13 cellular contexts compared by ENCODE assay signal in genomic region chr7:118836933-118837332, GRCh38.
A peak's percentile ranks its signal among the peaks of the same experiment; 100 is the strongest.
DNase-seq lines count a peak whose midpoint lies in the region; ATAC-seq and TF ChIP-seq lines count a peak whose summit lies in the region.
"Had no signal": no experiment of that assay in that cellular context is flagged by ENCODE, and none has a peak within 500 bp of the region (broad histone marks: within the 10 kb centered on the region; RNA-seq: fewer than 3 reads in every experiment).

No MANE protein-coding gene starts in this region.

- H3K4me3 ChIP-seq in mammary epithelial cell (replicated peaks in 1 of 3; ENCODE audit: insufficient read depth in 1 of 3, low read depth in 2 of 3, low read length in 3 of 3) = no peak overlapping the region
- H3K4me3 ChIP-seq: right atrium auricular region, upper lobe of right lung had no signal

- peaks cover 9% of the 10 kb centered on the region for H3K9me3 ChIP-seq in mammary epithelial cell (replicated peaks; ENCODE audit: insufficient read depth, low read length)

- in situ Hi-C loops in mammary epithelial cell (cut with MboI; ENCODE audit: low sequenced_read_pairs in 2 of 2) = no loop called here

- POLR2A ChIA-PET in naive thymus-derived CD8-positive, alpha-beta T cell (lab: Charles Lee) = no interaction called here

- no peaks in the 10 kb centered on the region for H3K4me1 ChIP-seq in mammary epithelial cell (ENCODE audit: insufficient read depth, low read length)
- H3K4me1 ChIP-seq: right atrium auricular region, upper lobe of right lung had no signal

- TF ChIP-seq CTCF in Calu3 (IDR thresholded peaks at IDR 0.05; ENCODE audit: unreplicated experiment) (no peak), mammary epithelial cell (conservative IDR thresholded peaks at IDR 0.05 in 1 of 2, IDR thresholded peaks at IDR 0.05 in 1 of 2; ENCODE audit: extremely low read depth in 1 of 2, insufficient read depth in 1 of 2, low read depth in 1 of 2, low read length in 2 of 2) (no peak)

- no peaks in the 10 kb centered on the region for H3K36me3 ChIP-seq in mammary epithelial cell (ENCODE audit: insufficient read depth, low read length)
- H3K36me3 ChIP-seq: right atrium auricular region, upper lobe of right lung had no signal

- intact Hi-C loops in Calu3 (cut with micrococcal nuclease; ENCODE audit: unreplicated experiment) (no loop called here), mammary epithelial cell (cut with micrococcal nuclease) (no loop called here)

- H3K4me1 Mint-ChIP-seq in Calu3 (ENCODE audit: low read depth, unreplicated experiment) = no peaks in the 10 kb centered on the region
- no peaks in the 10 kb centered on the region for H3K4me1 Mint-ChIP-seq in naive thymus-derived CD8-positive, alpha-beta T cell

- H3K79me2 ChIP-seq in mammary epithelial cell (ENCODE audit: insufficient read depth, low read length) = no peaks in the 10 kb centered on the region

- peaks cover 2% of the 10 kb centered on the region for H3K9me3 Mint-ChIP-seq in Calu3 (ENCODE audit: low read depth, unreplicated experiment)
- H3K9me3 Mint-ChIP-seq in naive thymus-derived CD8-positive, alpha-beta T cell = peaks cover under 1 to 24% (median 9%) of the 10 kb centered on the region in 9 donors

- CTCF ChIA-PET in Calu3 (lab: Charles Lee) (interaction anchor here (0.6 kb wide), 1 partner anchor 409 kb away, joined by 3 read pairs; no protein-coding TSS in a partner anchor), mammary epithelial cell (lab: Charles Lee; ENCODE audit: low non-redundant PET) (no interaction called here)

- H4K20me1 ChIP-seq in mammary epithelial cell (ENCODE audit: insufficient read depth, low read length) = no peaks in the 10 kb centered on the region

- no peak overlapping the region for H3K9ac ChIP-seq in mammary epithelial cell (ENCODE audit: insufficient read depth, low read length)

- H3K27ac Mint-ChIP-seq in Calu3 (ENCODE audit: unreplicated experiment) = no peak overlapping the region
- H3K27ac Mint-ChIP-seq in naive thymus-derived CD8-positive, alpha-beta T cell = no peak overlapping the region
- H3K27ac Mint-ChIP-seq: T-helper 1 cell treated with Interleukin-12 subunit alpha and Interleukin-12 subunit beta and Interleukin-4 antibody, amounts not matched to agents 30 μg/mL and 1 μg/mL, for 36 hours had no signal

- no peak overlapping the region for H3K4me2 ChIP-seq in mammary epithelial cell (ENCODE audit: insufficient read depth, low read depth, low read length)

- H3K27me3 Mint-ChIP-seq in Calu3 (ENCODE audit: unreplicated experiment) = no peaks in the 10 kb centered on the region
- H3K27me3 Mint-ChIP-seq in naive thymus-derived CD8-positive, alpha-beta T cell = no peaks in the 10 kb centered on the region

- BruUV-seq in Calu3 (replicated peaks; lab: Mats Ljungman, UMichigan) (no TSS peak), mammary epithelial cell (replicated peaks; lab: Mats Ljungman, UMichigan) (no TSS peak)

- WGBS in mammary epithelial cell (ENCODE audit: low coverage, missing lambda C conversion rate) = 68% methylated on average over 2 of the region's 2 CpGs

- H3K4me3 Mint-ChIP-seq in Calu3 (ENCODE audit: low read depth, unreplicated experiment) = no peak overlapping the region
- no peak overlapping the region for H3K4me3 Mint-ChIP-seq in naive thymus-derived CD8-positive, alpha-beta T cell
- H3K4me3 Mint-ChIP-seq: T-helper 1 cell treated with Interleukin-12 subunit alpha and Interleukin-12 subunit beta and Interleukin-4 antibody, amounts not matched to agents 30 μg/mL and 1 μg/mL, for 36 hours had no signal

- ATAC-seq in GM18502 (IDR thresholded peaks at IDR 0.05; ENCODE audit: poor library complexity, unreplicated experiment) = peak; percentile 96
- peak; percentile 92 for ATAC-seq in GM19438 (IDR thresholded peaks at IDR 0.05; ENCODE audit: low read depth, unreplicated experiment)
- ATAC-seq in HG02852 (IDR thresholded peaks at IDR 0.05; ENCODE audit: unreplicated experiment) = peak; percentile 88
- ATAC-seq in HG03469 (IDR thresholded peaks at IDR 0.05; ENCODE audit: unreplicated experiment) = peak; percentile 95
- no peak for ATAC-seq in naive thymus-derived CD8-positive, alpha-beta T cell
- ATAC-seq: upper lobe of right lung had no signal

- no peak overlapping the region for H3K27ac ChIP-seq in mammary epithelial cell (ENCODE audit: insufficient read depth, low read depth, low read length)
- H3K27ac ChIP-seq: right atrium auricular region, upper lobe of right lung had no signal

- H2AFZ ChIP-seq in mammary epithelial cell (ENCODE audit: low read depth, low read length) = no peak overlapping the region

- dilution Hi-C loops in mammary epithelial cell (cut with HindIII; ENCODE audit: low sequenced_read_pairs) = no loop called here

- peaks cover 29% of the 10 kb centered on the region for H3K27me3 ChIP-seq in mammary epithelial cell (ENCODE audit: insufficient read depth, low read length)
- H3K27me3 ChIP-seq: right atrium auricular region, upper lobe of right lung had no signal

- H3K36me3 Mint-ChIP-seq in Calu3 (ENCODE audit: insufficient read depth, unreplicated experiment) = no peaks in the 10 kb centered on the region
- no peaks in the 10 kb centered on the region for H3K36me3 Mint-ChIP-seq in naive thymus-derived CD8-positive, alpha-beta T cell

- DNase-seq in Calu3 (no peak), mammary epithelial cell (no peak), Kasumi-1 (lab: John Stamatoyannopoulos, UW) (no peak)
- no peak for DNase-seq in naive thymus-derived CD8-positive, alpha-beta T cell
- DNase-seq: AML-193; NK-92 treated with Interleukin-12 subunit alpha and Interleukin-12 subunit beta, amount 100 ng/mL, for 24 hours; upper lobe of right lung had no signal

Comparison
In these comparisons a context has a peak if more than half of its experiments do, and no peak if none do; other contexts are left out.
1. ATAC-seq: peak in GM18502 (single experiment), GM19438 (single experiment), HG02852 (single experiment) and HG03469 (single experiment); none in naive thymus-derived CD8-positive, alpha-beta T cell (0 of 2).